In genomic region chr2:222851956-222852617, GRCh38 we compare ENCODE assay signal across 1 cellular context.
TF ChIP-seq lines count a peak whose summit lies in the region.

No MANE protein-coding gene starts in this region.

TF ChIP-seq in K562, 482 proteins besides CTCF, POLR2A, EP300 and RAD21 (continued from another document):
- TF ChIP-seq HMGXB4 (CRISPR knock-in tag; IDR thresholded peaks at IDR 0.05), result no peak
